Comparison of ENCODE assay signal across 22 cellular contexts in the genomic region with DNA sequence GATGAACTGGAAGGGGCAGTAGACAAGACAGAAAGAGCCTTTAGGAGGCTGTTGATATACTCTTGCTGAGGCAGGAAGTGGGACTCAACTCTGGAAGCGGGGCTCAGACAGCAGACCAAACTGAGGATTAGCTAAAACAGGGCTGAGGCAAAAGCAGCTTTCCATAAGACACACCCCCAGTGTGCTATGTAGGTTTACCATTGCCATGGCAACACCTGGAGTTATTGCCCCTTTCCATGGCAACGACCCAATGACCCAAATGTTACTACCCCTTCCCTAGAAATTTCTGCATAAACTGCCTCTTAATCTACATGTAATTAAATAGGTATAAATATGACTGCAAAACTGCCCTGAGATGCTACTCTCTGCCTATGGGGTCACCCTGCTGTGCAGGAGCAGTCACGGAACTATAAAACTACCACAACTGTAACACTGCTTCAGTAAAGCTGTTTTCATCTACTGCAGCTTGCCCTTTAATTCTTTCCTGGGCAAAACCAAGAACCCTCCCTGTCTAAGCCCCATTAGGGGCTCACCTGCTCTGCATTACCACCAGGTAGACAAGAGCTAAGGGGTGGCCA.
DNase-seq lines count a peak whose midpoint lies in the region; ATAC-seq, FAIRE-seq and TF ChIP-seq lines count a peak whose summit lies in the region.
"Had no signal": no experiment of that assay in that cellular context is flagged by ENCODE, and none has a peak within 500 bp of the region (broad histone marks: within the 10 kb centered on the region; RNA-seq: fewer than 3 reads in every experiment).

No MANE protein-coding gene starts in this region.

- H3K27me3 ChIP-seq in K562 (ENCODE audit: control insufficient read depth in 2 of 2, insufficient read depth in 2 of 2, low read length in 2 of 2): peaks cover 0 to 12% of the 10 kb centered on the region in 2 experiments; a peak in 1 of 5 replicates
- H3K27me3 ChIP-seq in mesendoderm (ENCODE audit: insufficient read depth, low read length, poor library complexity): peaks cover 2% of the 10 kb centered on the region
- H3K27me3 ChIP-seq: SJSA1 had no signal

- H3K9ac ChIP-seq in K562 (ENCODE audit: insufficient read depth in 1 of 2, low read depth in 2 of 2, low read length in 2 of 2): no peak overlapping the region
- no peak overlapping the region for H3K9ac ChIP-seq in mesendoderm (ENCODE audit: low read length)

- H4K5ac ChIP-seq in mesendoderm (ENCODE audit: low read length): no peak overlapping the region

- H3K4me3 Mint-ChIP-seq in stimulated activated effector memory CD8-positive, alpha-beta T cell treated with anti-CD3 and anti-CD28 coated beads, Interleukin-12 subunit alpha, Interleukin-12 subunit beta, amount 100 ng/mL, for 72 hours: no peak overlapping the region

- H4K20me1 ChIP-seq in K562 (replicated peaks; ENCODE audit: control insufficient read depth, insufficient read depth, low read length): no peaks in the 10 kb centered on the region

- WGBS in K562 (ENCODE audit: insufficient coverage, low coverage, missing lambda C conversion rate): 0% methylated on average over 3 of the region's 3 CpGs
- WGBS in mesendoderm (ENCODE audit: extremely low coverage, insufficient coverage, low lambda C conversion rate): no CpG with 5 or more reads among the region's 3 CpGs

- H3K9me3 ChIP-seq in K562 (replicated peaks; ENCODE audit: control insufficient read depth, insufficient read depth, low read depth, low read length): no peaks in the 10 kb centered on the region
- H3K9me3 ChIP-seq: SJSA1 had no signal

- H3K4ac ChIP-seq in mesendoderm (ENCODE audit: low read depth, low read length): no peak overlapping the region

- H2BK5ac ChIP-seq in mesendoderm (ENCODE audit: low read length): no peak overlapping the region

- DNase-seq in NCI-H82 (lab: John Stamatoyannopoulos, UW) (peak; percentile 48), NCI-H82 treated with DMSO at 0.1 percent for 48 hours (lab: John Stamatoyannopoulos, UW; ENCODE audit: unreplicated experiment) (no peak), K562 (ENCODE audit: extremely low read depth in 1 of 4, low spot score in 3 of 4) (no peak), mesendoderm (peak; percentile 75), retinal pigment epithelial cell (ENCODE audit: low read depth) (peak; percentile 5)
- no peak for DNase-seq in stimulated activated effector memory CD8-positive, alpha-beta T cell treated with anti-CD3 and anti-CD28 coated beads, Interleukin-12 subunit alpha, Interleukin-12 subunit beta, amount 100 ng/mL, for 72 hours (ENCODE audit: low spot score in 2 of 2)
- DNase-seq: Calu3, DMS79 treated with DMSO at 0.1 percent for 48 hours, GF-D8, H7, Kasumi-1, NCI-H2029, NCI-H345, NCI-H510A treated with DMSO at 0.1 percent for 48 hours, NCI-H774, Right ventricle myocardium superior, RPMI8226 had no signal

- H2BK15ac ChIP-seq in mesendoderm (replicated peaks; ENCODE audit: low read depth): no peak overlapping the region

- TF ChIP-seq CTCF in K562 (IDR thresholded peaks at IDR 0.05 in 2 of 3, conservative IDR thresholded peaks at IDR 0.05 in 1 of 3; ENCODE audit: insufficient read depth in 2 of 3, low read depth in 1 of 3, low read length in 3 of 3) (no peak), retinal pigment epithelial cell (conservative IDR thresholded peaks at IDR 0.05; ENCODE audit: low read depth, low read length) (no peak)

- no peaks in the 10 kb centered on the region for H3K4me1 Mint-ChIP-seq in stimulated activated effector memory CD8-positive, alpha-beta T cell treated with anti-CD3 and anti-CD28 coated beads, Interleukin-12 subunit alpha, Interleukin-12 subunit beta, amount 100 ng/mL, for 72 hours

- H3K27ac Mint-ChIP-seq in stimulated activated effector memory CD8-positive, alpha-beta T cell treated with anti-CD3 and anti-CD28 coated beads, Interleukin-12 subunit alpha, Interleukin-12 subunit beta, amount 100 ng/mL, for 72 hours: no peak overlapping the region

- H3K36me3 ChIP-seq in K562 (ENCODE audit: control insufficient read depth, insufficient read depth, low read length) (no peaks in the 10 kb centered on the region), mesendoderm (ENCODE audit: control insufficient read depth, insufficient read depth, low read length) (no peaks in the 10 kb centered on the region)
- H3K36me3 ChIP-seq: SJSA1 had no signal

- H3K4me2 ChIP-seq in K562 (ENCODE audit: insufficient read depth, low read length) (no peak overlapping the region), mesendoderm (ENCODE audit: low read length) (no peak overlapping the region)

- no peak for TF ChIP-seq EP300 in K562 (IDR thresholded peaks at IDR 0.05; ENCODE audit: low read length)

- H3K56ac ChIP-seq in mesendoderm (ENCODE audit: low read length): no peak overlapping the region

- H3K9me3 Mint-ChIP-seq in stimulated activated effector memory CD8-positive, alpha-beta T cell treated with anti-CD3 and anti-CD28 coated beads, Interleukin-12 subunit alpha, Interleukin-12 subunit beta, amount 100 ng/mL, for 72 hours: peaks cover 5% of the 10 kb centered on the region

- H2BK120ac ChIP-seq in mesendoderm (ENCODE audit: low read depth, low read length): no peak overlapping the region

- no peak overlapping the region for H3K23ac ChIP-seq in mesendoderm (ENCODE audit: low read length)

- H3K4me1 ChIP-seq in K562 (replicated peaks in 1 of 2; ENCODE audit: control insufficient read depth in 2 of 2, insufficient read depth in 2 of 2, low read length in 2 of 2) (peaks cover 0 to 6% of the 10 kb centered on the region in 2 experiments; a peak in 1 of 5 replicates), mesendoderm (ENCODE audit: control insufficient read depth, low read depth, low read length) (no peaks in the 10 kb centered on the region)
- H3K4me1 ChIP-seq: SJSA1 had no signal

- BruUV-seq in K562 (replicated peaks; lab: Mats Ljungman, UMichigan): no TSS peak

- no peak overlapping the region for H2AFZ ChIP-seq in K562 (ENCODE audit: low read depth, low read length)

- no peak overlapping the region for H2AK5ac ChIP-seq in mesendoderm (ENCODE audit: low read length)

- no peaks in the 10 kb centered on the region for H3K9me1 ChIP-seq in K562 (ENCODE audit: control insufficient read depth, insufficient read depth, low read length)

- CTCF ChIA-PET in K562 (lab: Yijun Ruan, JAX; ENCODE audit: low intra/inter-chr PET ratio): no interaction called here

- H3K79me2 ChIP-seq in K562 (ENCODE audit: control insufficient read depth, insufficient read depth, low read length): no peaks in the 10 kb centered on the region
- H3K79me2 ChIP-seq in mesendoderm (ENCODE audit: control insufficient read depth, insufficient read depth, low read length): no peaks in the 10 kb centered on the region

- H3K18ac ChIP-seq in mesendoderm (ENCODE audit: low read length): no peak overlapping the region

- no peaks in the 10 kb centered on the region for H3K36me3 Mint-ChIP-seq in stimulated activated effector memory CD8-positive, alpha-beta T cell treated with anti-CD3 and anti-CD28 coated beads, Interleukin-12 subunit alpha, Interleukin-12 subunit beta, amount 100 ng/mL, for 72 hours

- ATAC-seq in K562: no peak
- no peak for ATAC-seq in stimulated activated effector memory CD8-positive, alpha-beta T cell treated with anti-CD3 and anti-CD28 coated beads, Interleukin-12 subunit alpha, Interleukin-12 subunit beta, amount 100 ng/mL, for 72 hours
- ATAC-seq in HG02759 (IDR thresholded peaks at IDR 0.05; ENCODE audit: unreplicated experiment): no peak
- no peak for ATAC-seq in GM21786 (IDR thresholded peaks at IDR 0.05; ENCODE audit: unreplicated experiment)

- POLR2A ChIA-PET in K562 (lab: Yijun Ruan, JAX): no interaction called here

- no peak for TF ChIP-seq RAD21 in K562 (CRISPR knock-in tag; conservative IDR thresholded peaks at IDR 0.05 in 1 of 2, IDR thresholded peaks at IDR 0.05 in 1 of 2)

- H3K27ac ChIP-seq in K562 (ENCODE audit: extremely low read depth, low read depth, low read length): no peak overlapping the region
- H3K27ac ChIP-seq in mesendoderm (ENCODE audit: low read depth, low read length): no peak overlapping the region
- H3K27ac ChIP-seq: SJSA1 had no signal

- no peak overlapping the region for H4K8ac ChIP-seq in mesendoderm (ENCODE audit: low read depth, low read length)

- H3K4me3 ChIP-seq in K562 (no peak overlapping the region), mesendoderm (ENCODE audit: low read length) (no peak overlapping the region), retinal pigment epithelial cell (ENCODE audit: low read length) (no peak overlapping the region)
- H3K4me3 ChIP-seq: SJSA1 had no signal

- no peak for TF ChIP-seq POLR2A in K562 (conservative IDR thresholded peaks at IDR 0.05)

- in situ Hi-C loops in K562 (cut with MboI): no loop called here

- no peak for FAIRE-seq in K562 (lab: Jason Lieb, UNC)
- FAIRE-seq: GM12891, GM19239 had no signal

- intact Hi-C loops in K562 (cut with micrococcal nuclease): no loop called here

- no peaks in the 10 kb centered on the region for H3K79me1 ChIP-seq in mesendoderm (ENCODE audit: low read length)

TF ChIP-seq in K562, 482 proteins besides CTCF, POLR2A, EP300 and RAD21:
- TF ChIP-seq RFX1 (IDR thresholded peaks at IDR 0.05) (peak; percentile 57), TGIF2 (CRISPR knock-in tag; IDR thresholded peaks at IDR 0.05) (no peak), SMC3 (conservative IDR thresholded peaks at IDR 0.05; ENCODE audit: insufficient read depth, low read depth, low read length) (no peak), PCBP2 (IDR thresholded peaks at IDR 0.05; ENCODE audit: low read depth, low read length, poor library complexity, severe bottlenecking) (no peak)
- TF ChIP-seq, protein P1, sequence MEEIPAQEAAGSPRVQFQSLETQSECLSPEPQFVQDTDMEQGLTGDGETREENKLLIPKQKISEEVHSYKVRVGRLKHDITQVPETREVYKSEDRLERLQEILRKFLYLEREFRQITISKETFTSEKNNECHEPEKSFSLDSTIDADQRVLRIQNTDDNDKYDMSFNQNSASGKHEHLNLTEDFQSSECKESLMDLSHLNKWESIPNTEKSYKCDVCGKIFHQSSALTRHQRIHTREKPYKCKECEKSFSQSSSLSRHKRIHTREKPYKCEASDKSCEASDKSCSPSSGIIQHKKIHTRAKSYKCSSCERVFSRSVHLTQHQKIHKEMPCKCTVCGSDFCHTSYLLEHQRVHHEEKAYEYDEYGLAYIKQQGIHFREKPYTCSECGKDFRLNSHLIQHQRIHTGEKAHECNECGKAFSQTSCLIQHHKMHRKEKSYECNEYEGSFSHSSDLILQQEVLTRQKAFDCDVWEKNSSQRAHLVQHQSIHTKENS (CRISPR knock-in tag; IDR thresholded peaks at IDR 0.05): no peak

Comparison
In these comparisons a context has a peak if more than half of its experiments do, and no peak if none do; other contexts are left out.
1. DNase-seq: peak in NCI-H82 (single experiment), mesendoderm (single experiment) and retinal pigment epithelial cell (single experiment); none in NCI-H82 treated with DMSO at 0.1 percent for 48 hours (single experiment), K562 (0 of 4) and stimulated activated effector memory CD8-positive, alpha-beta T cell treated with anti-CD3 and anti-CD28 coated beads, Interleukin-12 subunit alpha, Interleukin-12 subunit beta, amount 100 ng/mL, for 72 hours (0 of 2).